Comparison of ENCODE assay signal across 9 cellular contexts in the genomic region with DNA sequence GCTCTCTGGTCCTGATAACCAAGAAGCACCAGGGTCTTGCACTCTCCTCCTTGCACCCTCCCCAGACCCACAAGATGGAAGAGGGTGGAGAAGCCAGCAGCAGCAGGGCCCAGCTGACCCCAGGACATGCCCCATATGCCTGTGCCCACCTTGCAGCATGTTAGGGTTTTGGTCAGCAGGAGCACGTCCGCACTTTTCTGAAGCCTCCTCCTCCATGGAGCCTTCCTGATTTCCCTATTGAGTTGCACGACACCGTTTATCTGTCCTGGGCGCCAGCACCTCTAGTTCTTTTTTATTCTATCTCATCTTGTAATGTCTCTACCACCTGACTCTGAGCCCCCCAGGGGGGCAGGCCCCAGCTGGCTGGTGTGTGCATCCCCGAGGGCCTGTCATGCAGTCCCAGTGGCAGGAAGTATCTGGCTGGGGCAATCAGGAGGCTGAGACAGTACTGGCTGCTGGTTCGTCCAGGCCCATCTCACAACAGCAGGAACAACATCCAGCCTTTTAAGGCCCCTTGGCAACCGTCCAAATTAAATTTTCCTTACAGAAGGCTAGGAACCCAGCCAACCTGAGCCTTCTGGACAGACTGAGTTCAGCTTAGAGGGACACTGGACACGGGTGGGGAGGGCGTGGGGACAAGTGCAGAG. TPM values are rescaled to one million over a fixed set of nuclear protein-coding genes. Genes with fewer than 3 reads are reported as not detected.
DNase-seq lines count a peak whose midpoint lies in the region; ATAC-seq and TF ChIP-seq lines count a peak whose summit lies in the region.
"Had no signal": no experiment of that assay in that cellular context is flagged by ENCODE, and none has a peak within 500 bp of the region (broad histone marks: within the 10 kb centered on the region; RNA-seq: fewer than 3 reads in every experiment).

No MANE protein-coding gene starts in this region.

- no peaks in the 10 kb centered on the region for H3K9me3 ChIP-seq in H9 (ENCODE audit: control insufficient read depth, low read depth, low read length)
- no peaks in the 10 kb centered on the region for H3K9me3 ChIP-seq in heart right ventricle
- no peaks in the 10 kb centered on the region for H3K9me3 ChIP-seq in skeletal muscle tissue (ENCODE audit: control insufficient read depth in 3 of 3, low read length in 3 of 3)

- no peaks in the 10 kb centered on the region for H3K23me2 ChIP-seq in H9 (ENCODE audit: insufficient read length, low read depth, low read length, poor library complexity, severe bottlenecking)

- H3K79me1 ChIP-seq in H9 (ENCODE audit: insufficient read depth, low read depth, low read length, poor library complexity, severe bottlenecking), result no peaks in the 10 kb centered on the region

- no peak overlapping the region for H2BK20ac ChIP-seq in H9 (ENCODE audit: low read depth, low read length, poor library complexity, severe bottlenecking)

- no peak overlapping the region for H3K9ac ChIP-seq in H9 (ENCODE audit: extremely low read depth, insufficient read length, low read length)
- no peak overlapping the region for H3K9ac ChIP-seq in skeletal muscle tissue (ENCODE audit: low read depth in 1 of 3, low read length in 3 of 3)

- peaks cover 67 to 87% of the 10 kb centered on the region in 2 experiments for H3K4me1 Mint-ChIP-seq in H9
- peaks cover 0 to 17% (median 8%) of the 10 kb centered on the region in 4 donors for H3K4me1 Mint-ChIP-seq in naive thymus-derived CD8-positive, alpha-beta T cell

- H3K27me3 Mint-ChIP-seq in H9 (ENCODE audit: low read depth), result peaks cover 2% of the 10 kb centered on the region; the same call in 1 of the 2 replicates
- H3K27me3 Mint-ChIP-seq in naive thymus-derived CD8-positive, alpha-beta T cell, result peaks cover 0 to 2% (median 0%) of the 10 kb centered on the region in 5 donors
- H3K27me3 Mint-ChIP-seq: activated naive CD8-positive, alpha-beta T cell had no signal

- no peak overlapping the region for H3K14ac ChIP-seq in H9 (ENCODE audit: insufficient read depth, low read length)

- H4K91ac ChIP-seq in H9 (ENCODE audit: insufficient read length, low read depth, low read length), result no peak overlapping the region

- H3K36me3 Mint-ChIP-seq in H9 (ENCODE audit: insufficient read depth in 1 of 3, low read depth in 3 of 3), result peaks cover 0 to 2% (median 0%) of the 10 kb centered on the region in 3 experiments; a peak in 3 of 7 replicates
- H3K36me3 Mint-ChIP-seq in naive thymus-derived CD8-positive, alpha-beta T cell, result no peaks in the 10 kb centered on the region
- H3K36me3 Mint-ChIP-seq: activated naive CD8-positive, alpha-beta T cell had no signal

- H3K9me3 Mint-ChIP-seq in H9, result no peaks in the 10 kb centered on the region; a peak in 2 of 5 replicates
- H3K9me3 Mint-ChIP-seq in naive thymus-derived CD8-positive, alpha-beta T cell, result no peaks in the 10 kb centered on the region

- H3K4me3 Mint-ChIP-seq in H9, result peak overlapping the region in 1 of 2 experiments; percentile 15; a peak in 1 of 5 replicates
- H3K4me3 Mint-ChIP-seq in naive thymus-derived CD8-positive, alpha-beta T cell, result no peak overlapping the region
- H3K4me3 Mint-ChIP-seq: activated naive CD8-positive, alpha-beta T cell had no signal

- TF ChIP-seq CTCF in H9 (conservative IDR thresholded peaks at IDR 0.05) (no peak), heart right ventricle (IDR thresholded peaks at IDR 0.05) (no peak), lower leg skin (IDR thresholded peaks at IDR 0.05) (no peak)

- peaks cover 13% of the 10 kb centered on the region for H3K4me1 ChIP-seq in H9 (ENCODE audit: insufficient read depth, low read length)
- H3K4me1 ChIP-seq in heart right ventricle, result peaks cover 29 to 94% (median 78%) of the 10 kb centered on the region in 9 donors
- peaks cover 28 to 75% (median 62%) of the 10 kb centered on the region in 3 donors for H3K4me1 ChIP-seq in skeletal muscle tissue (ENCODE audit: control insufficient read depth in 3 of 3, insufficient read depth in 3 of 3, low read length in 3 of 3)

- DNase-seq in H9 (no peak), SHP77 (lab: John Stamatoyannopoulos, UW) (peak; percentile 53 to 74), heart right ventricle (peak; percentile 55 to 89), lower leg skin (ENCODE audit: low spot score in 2 of 2) (no peak), Kasumi-1 (lab: John Stamatoyannopoulos, UW) (no peak)
- DNase-seq in activated CD4-positive, alpha-beta T cell treated with anti-CD3 and anti-CD28 coated beads, Interleukin-2, amount 50 U/mL, for 4 hours, result no peak
- DNase-seq in naive thymus-derived CD8-positive, alpha-beta T cell, result no peak

- POLR2A ChIA-PET in naive thymus-derived CD8-positive, alpha-beta T cell (lab: Charles Lee), result no interaction called here

- no peak overlapping the region for H4K8ac ChIP-seq in H9 (replicated peaks; ENCODE audit: insufficient read length, low read depth, low read length)

- H3K27ac ChIP-seq in H9 (ENCODE audit: insufficient read length, low read depth, low read length) (no peak overlapping the region), heart right ventricle (peak overlapping the region in 9 of 10 donors; percentile 18 to 81 (median 63)), skeletal muscle tissue (ENCODE audit: low read depth, low read length) (peak overlapping the region; percentile 30)

- no peaks in the 10 kb centered on the region for H3K27me3 ChIP-seq in H9 (ENCODE audit: insufficient read depth, low read length)
- no peaks in the 10 kb centered on the region for H3K27me3 ChIP-seq in heart right ventricle
- no peaks in the 10 kb centered on the region for H3K27me3 ChIP-seq in skeletal muscle tissue (ENCODE audit: control insufficient read depth in 3 of 3, insufficient read depth in 3 of 3, low read length in 3 of 3)

- H4K5ac ChIP-seq in H9 (ENCODE audit: insufficient read length, low read depth, low read length), result no peak overlapping the region

- H2AK5ac ChIP-seq in H9 (ENCODE audit: insufficient read length, low read length), result no peak overlapping the region

- ATAC-seq in heart right ventricle, result peak; percentile 28 to 73 (median 51)
- no peak for ATAC-seq in naive thymus-derived CD8-positive, alpha-beta T cell

- peaks cover 2% of the 10 kb centered on the region; the same call in 1 of the 2 replicates for H3K79me2 ChIP-seq in H9 (ENCODE audit: insufficient read depth, low read length)

- TF ChIP-seq POLR2A in lower leg skin (IDR thresholded peaks at IDR 0.05), result no peak

- no peak overlapping the region for H2BK15ac ChIP-seq in H9 (ENCODE audit: low read depth, low read length)

- peak overlapping the region; percentile 12 to 92 (median 14); a peak in 4 of 7 replicates for H3K27ac Mint-ChIP-seq in H9
- no peak overlapping the region for H3K27ac Mint-ChIP-seq in naive thymus-derived CD8-positive, alpha-beta T cell
- H3K27ac Mint-ChIP-seq: activated naive CD8-positive, alpha-beta T cell had no signal

- H3T11ph ChIP-seq in H9 (ENCODE audit: low read length), result no peak overlapping the region

- H3K36me3 ChIP-seq in heart right ventricle (no peaks in the 10 kb centered on the region), skeletal muscle tissue (ENCODE audit: control insufficient read depth in 3 of 3, insufficient read depth in 3 of 3, low read length in 3 of 3) (no peaks in the 10 kb centered on the region)

- H3K56ac ChIP-seq in H9 (ENCODE audit: insufficient read length, low read depth, low read length), result no peak overlapping the region

- no peak overlapping the region for H3K18ac ChIP-seq in H9 (ENCODE audit: insufficient read length, low read depth, low read length)

- H2BK5ac ChIP-seq in H9 (ENCODE audit: insufficient read length, low read length), result no peak overlapping the region

- H3K4me3 ChIP-seq in heart right ventricle (no peak overlapping the region), skeletal muscle tissue (ENCODE audit: low read length in 3 of 3) (no peak overlapping the region), lower leg skin (ENCODE audit: low read depth, poor library complexity, severe bottlenecking) (no peak overlapping the region)

- no peak overlapping the region for H2BK120ac ChIP-seq in H9 (ENCODE audit: low read depth, low read length, poor library complexity, severe bottlenecking)

- intact Hi-C loops in heart right ventricle (cut with DNase I) (loop anchor here in 4 of 10 donors (5.0 kb wide), 2 partner anchors 33 to 38 kb away; partner anchors contain the start of gene CCDC85C (in 3 of the 4)), lower leg skin (cut with DNase I; ENCODE audit: low total_unique reads) (no loop called here)

- no peak overlapping the region for H2AFZ ChIP-seq in H9 (ENCODE audit: low read length)

- WGBS in H9 (ENCODE audit: extremely low coverage, insufficient read length, low lambda C conversion rate), result no CpG with 5 or more reads among the region's 10 CpGs
- 16 to 22% methylated on average over 10 of the region's 10 CpGs for WGBS in heart right ventricle, 2 donors
- WGBS in lower leg skin, 2 donors, result 60 to 61% methylated on average over 9 to 10 of the region's 10 CpGs

- H2BK12ac ChIP-seq in H9 (ENCODE audit: insufficient read length, low read depth, low read length), result no peak overlapping the region

- no peak overlapping the region for H3K23ac ChIP-seq in H9 (ENCODE audit: insufficient read length, low read depth, low read length)

- H3K4me2 ChIP-seq in H9 (ENCODE audit: insufficient read depth, insufficient read length, low read length), result no peak overlapping the region

- no peaks in the 10 kb centered on the region for H4K20me1 ChIP-seq in H9 (ENCODE audit: control insufficient read depth, insufficient read depth, insufficient read length)

- no peak overlapping the region for H3K4ac ChIP-seq in H9 (ENCODE audit: low read depth, low read length)

RNA-seq across cellular contexts. Expression of gene CCDC85C, which starts 39.6 kb away (rescaled TPM):
- 33.2 and 36.3 TPM in 2 replicates for total RNA-seq in H9 (2021)
- total RNA-seq in heart right ventricle, result 10 to 100 TPM; 28.7 to 50.2 (median 32.1) TPM
- polyA plus RNA-seq in heart right ventricle, result 10 to 100 TPM in 1 of 2 donors, 1 to 10 TPM in 1; 9.0 to 23.8 TPM
- total RNA-seq in skeletal muscle tissue, result 1.6 TPM
- total RNA-seq in naive thymus-derived CD8-positive, alpha-beta T cell, result 10 to 100 TPM in 1 of 2 experiments, 1 to 10 TPM in 1; 9.0 to 10.1 TPM
- polyA plus RNA-seq in naive thymus-derived CD8-positive, alpha-beta T cell, result 1 to 10 TPM in 2 of 3 donors, under 1 TPM in 1; 0.67 to 1.4 (median 1.3) TPM
- 10 to 100 TPM; 17.2 to 47.7 (median 33.3) TPM for total RNA-seq in lower leg skin

Comparison
In these comparisons a context has a peak if more than half of its experiments do, and no peak if none do; other contexts are left out.
1. DNase-seq: peak in SHP77 (2 of 2) and heart right ventricle (2 of 2); none in H9 (single experiment), activated CD4-positive, alpha-beta T cell treated with anti-CD3 and anti-CD28 coated beads, Interleukin-2, amount 50 U/mL, for 4 hours (0 of 2), naive thymus-derived CD8-positive, alpha-beta T cell (0 of 10), lower leg skin (0 of 2) and Kasumi-1 (0 of 2).
2. H3K27ac Mint-ChIP-seq: peak in H9 (3 of 3); none in naive thymus-derived CD8-positive, alpha-beta T cell (0 of 10).
3. ATAC-seq: peak in heart right ventricle (8 of 8); none in naive thymus-derived CD8-positive, alpha-beta T cell (0 of 2).